In the genomic region with DNA sequence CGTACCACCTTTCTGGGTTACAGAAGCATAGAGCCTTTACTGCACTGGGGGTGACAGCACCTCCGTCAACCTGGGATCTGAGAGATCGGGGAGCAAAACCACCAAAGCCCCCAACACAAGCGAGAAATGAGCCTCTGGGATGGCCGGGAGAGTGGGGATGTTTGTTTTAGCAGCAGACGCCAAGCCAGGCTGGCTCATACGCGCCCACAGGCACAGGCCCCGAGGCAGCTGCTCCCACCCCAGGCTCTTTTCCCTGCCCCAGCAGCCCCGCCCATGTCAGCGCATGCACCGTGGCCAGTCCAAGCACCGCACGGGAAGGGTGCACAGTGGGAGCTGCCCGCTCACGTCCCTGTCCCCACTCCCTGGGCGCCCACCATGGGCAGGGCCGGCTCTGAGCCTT, we compare ENCODE assay signal across 6 cellular contexts. TPM values are rescaled to one million over a fixed set of nuclear protein-coding genes. Genes with fewer than 3 reads are reported as not detected.
"Had no signal": no experiment of that assay in that cellular context is flagged by ENCODE, and none has a peak within 500 bp of the region (broad histone marks: within the 10 kb centered on the region; RNA-seq: fewer than 3 reads in every experiment).

No MANE protein-coding gene starts in this region.

- ATAC-seq: gastrocnemius medialis had no signal

- H3K4me3 Mint-ChIP-seq: type B pancreatic cell had no signal

- H3K36me3 ChIP-seq: colonic mucosa, gastrocnemius medialis had no signal

- DNase-seq: caudate nucleus, colonic mucosa, gastrocnemius medialis, small intestine had no signal

- H3K36me3 Mint-ChIP-seq: type B pancreatic cell had no signal

- H3K9me3 ChIP-seq: colonic mucosa, gastrocnemius medialis had no signal

- H3K27ac Mint-ChIP-seq: type B pancreatic cell had no signal

- H3K4me1 ChIP-seq: colonic mucosa, gastrocnemius medialis had no signal

- H3K9me3 Mint-ChIP-seq: type B pancreatic cell had no signal

- H3K4me3 ChIP-seq: colonic mucosa, gastrocnemius medialis had no signal

- H3K27me3 Mint-ChIP-seq: type B pancreatic cell had no signal

RNA-seq across cellular contexts. Expression of gene TJP3, which starts 16.5 kb away (rescaled TPM):
- total RNA-seq: myocyte had no signal
